18 cellular contexts compared by ENCODE assay signal in the genomic region with DNA sequence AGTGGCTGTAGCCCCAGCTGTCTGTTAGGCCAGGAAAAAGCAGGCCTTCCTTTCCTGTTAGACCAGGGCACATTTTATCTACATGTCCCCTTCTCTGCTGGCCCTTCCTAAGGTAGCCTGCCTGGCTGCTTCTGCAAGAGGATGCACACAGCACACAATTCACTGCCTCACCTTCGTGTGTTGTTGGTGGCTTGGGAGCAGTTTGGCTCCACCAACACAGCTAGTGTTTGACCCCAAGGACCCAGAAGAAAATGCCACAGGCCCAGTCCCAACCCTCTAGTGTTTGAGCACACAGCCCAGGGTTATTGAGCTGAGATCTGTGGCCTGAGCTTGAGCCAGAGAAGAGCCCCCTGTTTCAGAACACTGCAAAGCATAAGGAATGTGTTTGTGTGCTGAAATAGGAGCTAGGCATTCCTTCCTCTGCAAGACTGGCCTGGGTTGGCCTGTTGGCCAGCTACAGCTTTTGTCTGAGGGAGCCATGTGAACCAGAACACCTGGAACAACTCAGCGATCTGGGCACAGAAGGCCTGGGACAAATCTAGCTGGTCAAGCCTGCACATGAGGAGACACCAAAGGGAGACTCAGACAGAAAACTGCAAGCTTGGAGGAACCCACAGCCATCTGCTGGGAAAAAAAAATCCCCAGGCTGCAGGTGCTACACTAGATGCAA.
"Had no signal": no experiment of that assay in that cellular context is flagged by ENCODE, and none has a peak within 500 bp of the region (broad histone marks: within the 10 kb centered on the region; RNA-seq: fewer than 3 reads in every experiment).

No MANE protein-coding gene starts in this region.

- H3K27me3 ChIP-seq: esophagus squamous epithelium, neutrophil, transverse colon had no signal

- H3K9me3 ChIP-seq: esophagus squamous epithelium, mucosa of descending colon, neutrophil, transverse colon had no signal

- DNase-seq: activated CD4-positive, CD25-positive, alpha-beta regulatory T cell treated with anti-CD3 and anti-CD28 coated beads, Interleukin-2, amount 50 U/mL, for 72 hours; activated naive CD4-positive, alpha-beta T cell treated with anti-CD3 and anti-CD28 coated beads for 36 hours; esophagus squamous epithelium; left colon; right cardiac atrium; stimulated activated CD4-positive, alpha-beta T cell treated with anti-CD3 and anti-CD28 coated beads, Interleukin-4, amount 100 ng/mL, for 4 hours; stimulated activated CD8-positive, alpha-beta memory T cell treated with anti-CD3 and anti-CD28 coated beads, Interleukin-4, amount 100 ng/mL, for 48 hours; stimulated activated naive CD4-positive, alpha-beta T cell treated with Interleukin-2 at 50 U/mL for 16 hours; T1000; transverse colon had no signal

- H3K27ac ChIP-seq: esophagus squamous epithelium, neutrophil, SK-N-MC, skin epidermis, transverse colon had no signal

- H3K4me3 Mint-ChIP-seq: activated naive CD4-positive, alpha-beta T cell treated with anti-CD3 and anti-CD28 coated beads for 36 hours; naive thymus-derived CD4-positive, alpha-beta T cell had no signal

- ATAC-seq: right cardiac atrium had no signal

- FAIRE-seq: colon, endothelial cell of umbilical vein had no signal

- H3K4me3 ChIP-seq: esophagus squamous epithelium, lung, mucosa of descending colon, SK-N-MC, skin epidermis, transverse colon had no signal

- H3K36me3 ChIP-seq: esophagus squamous epithelium, neutrophil, transverse colon had no signal

- H3K27ac Mint-ChIP-seq: activated naive CD4-positive, alpha-beta T cell treated with anti-CD3 and anti-CD28 coated beads for 36 hours had no signal

- H3K9me3 Mint-ChIP-seq: naive thymus-derived CD4-positive, alpha-beta T cell had no signal

- H3K4me1 ChIP-seq: esophagus squamous epithelium, transverse colon had no signal

- H3K27me3 Mint-ChIP-seq: naive thymus-derived CD4-positive, alpha-beta T cell had no signal
